In the genomic region with DNA sequence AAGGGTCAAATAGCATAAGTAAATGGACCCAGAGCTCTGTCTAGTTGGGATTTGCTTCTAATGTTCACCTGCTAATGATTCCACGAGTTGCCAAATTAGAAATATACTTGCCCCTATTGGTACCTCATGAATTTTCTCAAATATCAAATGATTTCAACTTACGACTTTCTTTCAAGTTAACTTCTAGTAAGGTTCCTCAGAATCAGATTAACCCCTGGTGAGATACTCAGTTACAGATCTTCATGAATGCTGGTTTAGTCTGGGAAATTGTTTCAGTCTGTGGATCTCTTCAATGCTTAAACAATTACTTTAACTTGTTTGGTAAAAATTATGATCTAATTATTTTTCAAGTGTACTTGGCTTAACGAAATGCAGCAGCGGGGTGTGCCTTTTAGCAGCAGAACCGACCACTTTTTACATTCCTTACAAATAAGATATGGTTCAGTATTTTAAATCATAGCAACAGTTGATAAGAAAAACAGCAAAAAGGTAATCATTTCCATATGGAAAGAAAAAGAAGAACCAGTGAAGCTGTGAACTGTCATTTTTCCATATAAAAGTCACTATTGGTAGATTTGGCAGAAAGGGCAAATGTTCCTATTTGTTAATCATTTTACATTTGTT, we compare ENCODE assay signal across 1 cellular context.
TF ChIP-seq lines count a peak whose summit lies in the region.

No MANE protein-coding gene starts in this region.

TF ChIP-seq in GM23338, 12 proteins besides CTCF, POLR2A, EP300 and RAD21:
- TF ChIP-seq ZNF331 (CRISPR knock-in tag; IDR thresholded peaks at IDR 0.05; ENCODE audit: low read depth), result no peak
- no peak for TF ChIP-seq CREB1 (CRISPR knock-in tag; IDR thresholded peaks at IDR 0.05; ENCODE audit: low read depth)
- TF ChIP-seq, protein P1, sequence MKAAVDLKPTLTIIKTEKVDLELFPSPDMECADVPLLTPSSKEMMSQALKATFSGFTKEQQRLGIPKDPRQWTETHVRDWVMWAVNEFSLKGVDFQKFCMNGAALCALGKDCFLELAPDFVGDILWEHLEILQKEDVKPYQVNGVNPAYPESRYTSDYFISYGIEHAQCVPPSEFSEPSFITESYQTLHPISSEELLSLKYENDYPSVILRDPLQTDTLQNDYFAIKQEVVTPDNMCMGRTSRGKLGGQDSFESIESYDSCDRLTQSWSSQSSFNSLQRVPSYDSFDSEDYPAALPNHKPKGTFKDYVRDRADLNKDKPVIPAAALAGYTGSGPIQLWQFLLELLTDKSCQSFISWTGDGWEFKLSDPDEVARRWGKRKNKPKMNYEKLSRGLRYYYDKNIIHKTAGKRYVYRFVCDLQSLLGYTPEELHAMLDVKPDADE (IDR thresholded peaks at IDR 0.05), result no peak
- TF ChIP-seq POLR2AphosphoS5 (IDR thresholded peaks at IDR 0.05; ENCODE audit: low read depth), result no peak
- TF ChIP-seq, protein P2, sequence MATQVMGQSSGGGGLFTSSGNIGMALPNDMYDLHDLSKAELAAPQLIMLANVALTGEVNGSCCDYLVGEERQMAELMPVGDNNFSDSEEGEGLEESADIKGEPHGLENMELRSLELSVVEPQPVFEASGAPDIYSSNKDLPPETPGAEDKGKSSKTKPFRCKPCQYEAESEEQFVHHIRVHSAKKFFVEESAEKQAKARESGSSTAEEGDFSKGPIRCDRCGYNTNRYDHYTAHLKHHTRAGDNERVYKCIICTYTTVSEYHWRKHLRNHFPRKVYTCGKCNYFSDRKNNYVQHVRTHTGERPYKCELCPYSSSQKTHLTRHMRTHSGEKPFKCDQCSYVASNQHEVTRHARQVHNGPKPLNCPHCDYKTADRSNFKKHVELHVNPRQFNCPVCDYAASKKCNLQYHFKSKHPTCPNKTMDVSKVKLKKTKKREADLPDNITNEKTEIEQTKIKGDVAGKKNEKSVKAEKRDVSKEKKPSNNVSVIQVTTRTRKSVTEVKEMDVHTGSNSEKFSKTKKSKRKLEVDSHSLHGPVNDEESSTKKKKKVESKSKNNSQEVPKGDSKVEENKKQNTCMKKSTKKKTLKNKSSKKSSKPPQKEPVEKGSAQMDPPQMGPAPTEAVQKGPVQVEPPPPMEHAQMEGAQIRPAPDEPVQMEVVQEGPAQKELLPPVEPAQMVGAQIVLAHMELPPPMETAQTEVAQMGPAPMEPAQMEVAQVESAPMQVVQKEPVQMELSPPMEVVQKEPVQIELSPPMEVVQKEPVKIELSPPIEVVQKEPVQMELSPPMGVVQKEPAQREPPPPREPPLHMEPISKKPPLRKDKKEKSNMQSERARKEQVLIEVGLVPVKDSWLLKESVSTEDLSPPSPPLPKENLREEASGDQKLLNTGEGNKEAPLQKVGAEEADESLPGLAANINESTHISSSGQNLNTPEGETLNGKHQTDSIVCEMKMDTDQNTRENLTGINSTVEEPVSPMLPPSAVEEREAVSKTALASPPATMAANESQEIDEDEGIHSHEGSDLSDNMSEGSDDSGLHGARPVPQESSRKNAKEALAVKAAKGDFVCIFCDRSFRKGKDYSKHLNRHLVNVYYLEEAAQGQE (IDR thresholded peaks at IDR 0.05; ENCODE audit: unreplicated experiment), result no peak
- TF ChIP-seq, protein P3, sequence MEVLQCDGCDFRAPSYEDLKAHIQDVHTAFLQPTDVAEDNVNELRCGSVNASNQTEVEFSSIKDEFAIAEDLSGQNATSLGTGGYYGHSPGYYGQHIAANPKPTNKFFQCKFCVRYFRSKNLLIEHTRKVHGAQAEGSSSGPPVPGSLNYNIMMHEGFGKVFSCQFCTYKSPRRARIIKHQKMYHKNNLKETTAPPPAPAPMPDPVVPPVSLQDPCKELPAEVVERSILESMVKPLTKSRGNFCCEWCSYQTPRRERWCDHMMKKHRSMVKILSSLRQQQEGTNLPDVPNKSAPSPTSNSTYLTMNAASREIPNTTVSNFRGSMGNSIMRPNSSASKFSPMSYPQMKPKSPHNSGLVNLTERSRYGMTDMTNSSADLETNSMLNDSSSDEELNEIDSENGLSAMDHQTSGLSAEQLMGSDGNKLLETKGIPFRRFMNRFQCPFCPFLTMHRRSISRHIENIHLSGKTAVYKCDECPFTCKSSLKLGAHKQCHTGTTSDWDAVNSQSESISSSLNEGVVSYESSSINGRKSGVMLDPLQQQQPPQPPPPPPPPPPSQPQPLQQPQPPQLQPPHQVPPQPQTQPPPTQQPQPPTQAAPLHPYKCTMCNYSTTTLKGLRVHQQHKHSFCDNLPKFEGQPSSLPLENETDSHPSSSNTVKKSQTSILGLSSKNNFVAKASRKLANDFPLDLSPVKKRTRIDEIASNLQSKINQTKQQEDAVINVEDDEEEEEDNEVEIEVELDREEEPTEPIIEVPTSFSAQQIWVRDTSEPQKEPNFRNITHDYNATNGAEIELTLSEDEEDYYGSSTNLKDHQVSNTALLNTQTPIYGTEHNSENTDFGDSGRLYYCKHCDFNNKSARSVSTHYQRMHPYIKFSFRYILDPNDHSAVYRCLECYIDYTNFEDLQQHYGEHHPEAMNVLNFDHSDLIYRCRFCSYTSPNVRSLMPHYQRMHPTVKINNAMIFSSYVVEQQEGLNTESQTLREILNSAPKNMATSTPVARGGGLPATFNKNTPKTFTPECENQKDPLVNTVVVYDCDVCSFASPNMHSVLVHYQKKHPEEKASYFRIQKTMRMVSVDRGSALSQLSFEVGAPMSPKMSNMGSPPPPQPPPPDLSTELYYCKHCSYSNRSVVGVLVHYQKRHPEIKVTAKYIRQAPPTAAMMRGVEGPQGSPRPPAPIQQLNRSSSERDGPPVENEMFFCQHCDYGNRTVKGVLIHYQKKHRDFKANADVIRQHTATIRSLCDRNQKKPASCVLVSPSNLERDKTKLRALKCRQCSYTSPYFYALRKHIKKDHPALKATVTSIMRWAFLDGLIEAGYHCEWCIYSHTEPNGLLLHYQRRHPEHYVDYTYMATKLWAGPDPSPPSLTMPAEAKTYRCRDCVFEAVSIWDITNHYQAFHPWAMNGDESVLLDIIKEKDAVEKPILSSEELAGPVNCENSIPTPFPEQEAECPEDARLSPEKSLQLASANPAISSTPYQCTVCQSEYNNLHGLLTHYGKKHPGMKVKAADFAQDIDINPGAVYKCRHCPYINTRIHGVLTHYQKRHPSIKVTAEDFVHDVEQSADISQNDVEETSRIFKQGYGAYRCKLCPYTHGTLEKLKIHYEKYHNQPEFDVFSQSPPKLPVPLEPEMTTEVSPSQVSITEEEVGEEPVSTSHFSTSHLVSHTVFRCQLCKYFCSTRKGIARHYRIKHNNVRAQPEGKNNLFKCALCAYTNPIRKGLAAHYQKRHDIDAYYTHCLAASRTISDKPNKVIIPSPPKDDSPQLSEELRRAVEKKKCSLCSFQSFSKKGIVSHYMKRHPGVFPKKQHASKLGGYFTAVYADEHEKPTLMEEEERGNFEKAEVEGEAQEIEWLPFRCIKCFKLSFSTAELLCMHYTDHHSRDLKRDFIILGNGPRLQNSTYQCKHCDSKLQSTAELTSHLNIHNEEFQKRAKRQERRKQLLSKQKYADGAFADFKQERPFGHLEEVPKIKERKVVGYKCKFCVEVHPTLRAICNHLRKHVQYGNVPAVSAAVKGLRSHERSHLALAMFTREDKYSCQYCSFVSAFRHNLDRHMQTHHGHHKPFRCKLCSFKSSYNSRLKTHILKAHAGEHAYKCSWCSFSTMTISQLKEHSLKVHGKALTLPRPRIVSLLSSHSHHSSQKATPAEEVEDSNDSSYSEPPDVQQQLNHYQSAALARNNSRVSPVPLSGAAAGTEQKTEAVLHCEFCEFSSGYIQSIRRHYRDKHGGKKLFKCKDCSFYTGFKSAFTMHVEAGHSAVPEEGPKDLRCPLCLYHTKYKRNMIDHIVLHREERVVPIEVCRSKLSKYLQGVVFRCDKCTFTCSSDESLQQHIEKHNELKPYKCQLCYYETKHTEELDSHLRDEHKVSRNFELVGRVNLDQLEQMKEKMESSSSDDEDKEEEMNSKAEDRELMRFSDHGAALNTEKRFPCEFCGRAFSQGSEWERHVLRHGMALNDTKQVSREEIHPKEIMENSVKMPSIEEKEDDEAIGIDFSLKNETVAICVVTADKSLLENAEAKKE (CRISPR knock-in tag; IDR thresholded peaks at IDR 0.05), result no peak
- no peak for TF ChIP-seq ZNF114 (CRISPR knock-in tag; IDR thresholded peaks at IDR 0.05)
- no peak for TF ChIP-seq EZH2 (IDR thresholded peaks at IDR 0.05; ENCODE audit: low read depth, unreplicated experiment)
- TF ChIP-seq STAT1 (IDR thresholded peaks at IDR 0.05; ENCODE audit: unreplicated experiment), result no peak
- no peak for TF ChIP-seq JUNB (IDR thresholded peaks at IDR 0.05; ENCODE audit: unreplicated experiment)
- no peak for TF ChIP-seq NANOG (IDR thresholded peaks at IDR 0.05; ENCODE audit: borderline replicate concordance)
